ENCODE assay signal across 10 cellular contexts in genomic region chr6:4459032-4459431, GRCh38.
DNase-seq lines count a peak whose midpoint lies in the region; ATAC-seq and TF ChIP-seq lines count a peak whose summit lies in the region.
"Had no signal": no experiment of that assay in that cellular context is flagged by ENCODE, and none has a peak within 500 bp of the region (broad histone marks: within the 10 kb centered on the region; RNA-seq: fewer than 3 reads in every experiment).

No MANE protein-coding gene starts in this region.

- no peaks in the 10 kb centered on the region for H3K27me3 ChIP-seq in hepatocyte

- no peak for TF ChIP-seq CTCF in astrocyte of the cerebellum (IDR thresholded peaks at IDR 0.05; ENCODE audit: low read depth, low read length, missing control alignments)
- no peak for TF ChIP-seq CTCF in hepatocyte (IDR thresholded peaks at IDR 0.05; ENCODE audit: poor library complexity)
- TF ChIP-seq CTCF in omental fat pad (IDR thresholded peaks at IDR 0.05): no peak

- H3K27ac ChIP-seq in hepatocyte: no peak overlapping the region

- DNase-seq in AG08396 (ENCODE audit: low spot score) (peak; percentile 67), HT-29 (ENCODE audit: low spot score) (peak; percentile 3), astrocyte of the cerebellum (ENCODE audit: low read depth) (peak; percentile 62), hepatocyte (ENCODE audit: low spot score) (peak; percentile 37), NCI-H345 (lab: John Stamatoyannopoulos, UW) (no peak), NCI-H2081 treated with DMSO at 0.1 percent for 48 hours (lab: John Stamatoyannopoulos, UW) (no peak), omental fat pad (ENCODE audit: low spot score) (no peak)
- DNase-seq: activated CD4-positive, CD25-positive, alpha-beta regulatory T cell; islet precursor cell had no signal

- ATAC-seq in GM19463 (IDR thresholded peaks at IDR 0.05; ENCODE audit: unreplicated experiment) (no peak), omental fat pad (ENCODE audit: low FRiP score) (no peak)

- H3K36me3 ChIP-seq in hepatocyte (replicated peaks; ENCODE audit: insufficient read depth, low read depth): no peaks in the 10 kb centered on the region

- H3K4me3 ChIP-seq in astrocyte of the cerebellum (ENCODE audit: low read depth, low read length): no peak overlapping the region
- H3K4me3 ChIP-seq in hepatocyte: no peak overlapping the region

- H3K9me3 ChIP-seq in hepatocyte (ENCODE audit: low read depth): no peaks in the 10 kb centered on the region

- no peaks in the 10 kb centered on the region for H3K4me1 ChIP-seq in hepatocyte (ENCODE audit: insufficient read depth)

- no peaks in the 10 kb centered on the region for H3K9me2 ChIP-seq in hepatocyte (replicated peaks; ENCODE audit: insufficient read depth)

- H3K79me2 ChIP-seq in hepatocyte: no peaks in the 10 kb centered on the region

- in situ Hi-C loops in astrocyte of the cerebellum (cut with HindIII; ENCODE audit: low sequenced_read_pairs): no loop called here

- no peak overlapping the region for H3K4me2 ChIP-seq in hepatocyte

- H4K20me1 ChIP-seq in hepatocyte (ENCODE audit: insufficient read depth, poor library complexity, severe bottlenecking): no peaks in the 10 kb centered on the region

- 64% methylated on average over 3 of the region's 3 CpGs for WGBS in hepatocyte (ENCODE audit: low lambda C conversion rate, missing lambda C conversion rate)

- H2AFZ ChIP-seq in hepatocyte: no peak overlapping the region

Comparison
In these comparisons a context has a peak if more than half of its experiments do, and no peak if none do; other contexts are left out.
1. DNase-seq: peak in AG08396 (single experiment), HT-29 (single experiment), astrocyte of the cerebellum (single experiment) and hepatocyte (single experiment); none in NCI-H345 (single experiment), NCI-H2081 treated with DMSO at 0.1 percent for 48 hours (single experiment) and omental fat pad (single experiment).